In the genomic region with DNA sequence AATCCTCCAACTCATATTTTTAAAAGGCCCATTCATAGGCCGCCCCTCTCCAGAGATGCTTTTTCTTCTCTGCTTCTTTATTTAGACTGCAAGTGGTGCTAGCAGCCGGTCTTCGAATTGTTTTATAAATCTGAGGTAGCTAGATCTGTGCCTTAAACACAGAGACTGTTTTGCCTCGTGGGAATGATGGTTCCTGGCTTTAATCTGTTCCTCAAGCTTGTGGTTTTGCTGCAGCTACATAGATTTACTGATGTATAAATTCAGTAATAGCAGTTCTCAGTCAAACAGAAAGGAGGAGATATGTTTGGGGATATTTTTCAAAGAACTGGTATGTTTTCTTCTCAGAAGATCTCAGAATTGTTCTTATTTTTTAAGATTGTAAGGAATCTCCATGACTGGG, we compare ENCODE assay signal across 20 cellular contexts. TPM values are rescaled to one million over a fixed set of nuclear protein-coding genes. Genes with fewer than 3 reads are reported as not detected.
"Had no signal": no experiment of that assay in that cellular context is flagged by ENCODE, and none has a peak within 500 bp of the region (broad histone marks: within the 10 kb centered on the region; RNA-seq: fewer than 3 reads in every experiment).

No MANE protein-coding gene starts in this region.

- H3K36me3 Mint-ChIP-seq: memory B cell had no signal

- H3K79me2 ChIP-seq: hepatocyte had no signal

- H3K27me3 Mint-ChIP-seq: activated naive CD8-positive, alpha-beta T cell treated with anti-CD3 and anti-CD28 coated beads, Interleukin-2, amount 10 ng/mL, durations not matched to agents 7 days and 5 days; stimulated activated naive CD8-positive, alpha-beta T cell treated with anti-CD3 and anti-CD28 coated beads, Interleukin-15, Interleukin-2, amounts not matched to agents 100 ng/mL and 50 ng/mL, for 24 hours had no signal

- H3K4me1 ChIP-seq: body of pancreas, esophagus squamous epithelium, psoas muscle, suprapubic skin, uterus had no signal

- H3K4me3 Mint-ChIP-seq: activated CD8-positive, alpha-beta T cell treated with anti-CD3 and anti-CD28 coated beads, Interleukin-2, amount 10 ng/mL, durations not matched to agents 7 days and 5 days; activated naive CD8-positive, alpha-beta T cell treated with anti-CD3 and anti-CD28 coated beads, Interleukin-2, amount 10 ng/mL, durations not matched to agents 7 days and 5 days; activated T-cell treated with anti-CD3 and anti-CD28 coated beads, Interleukin-2, amount 50 U/mL, for 72 hours; memory B cell; stimulated activated naive CD8-positive, alpha-beta T cell treated with anti-CD3 and anti-CD28 coated beads, Interleukin-15, Interleukin-2, amounts not matched to agents 100 ng/mL and 50 ng/mL, for 24 hours had no signal

- H3K36me3 ChIP-seq: esophagus squamous epithelium, ovary, transverse colon, uterus had no signal

- H3K4me2 ChIP-seq: hepatocyte had no signal

- H3K27ac ChIP-seq: body of pancreas, esophagus squamous epithelium, hepatocyte, ovary, psoas muscle, suprapubic skin had no signal

- H3K9me3 ChIP-seq: body of pancreas, esophagus squamous epithelium, ovary, psoas muscle, suprapubic skin, transverse colon, uterus had no signal

- H3K27me3 ChIP-seq: body of pancreas, esophagus squamous epithelium, hepatocyte, ovary, suprapubic skin, transverse colon, uterus had no signal

- H3K4me3 ChIP-seq: body of pancreas, esophagus squamous epithelium, hepatocyte, ovary, psoas muscle, suprapubic skin, transverse colon, uterus had no signal

- H3K9me3 Mint-ChIP-seq: activated naive CD8-positive, alpha-beta T cell treated with anti-CD3 and anti-CD28 coated beads, Interleukin-2, amount 10 ng/mL, durations not matched to agents 7 days and 5 days; activated T-cell treated with anti-CD3 and anti-CD28 coated beads, Interleukin-2, amount 50 U/mL, for 72 hours; memory B cell; stimulated activated naive CD8-positive, alpha-beta T cell treated with anti-CD3 and anti-CD28 coated beads, Interleukin-15, Interleukin-2, amounts not matched to agents 100 ng/mL and 50 ng/mL, for 24 hours had no signal

- H3K27ac Mint-ChIP-seq: activated CD8-positive, alpha-beta T cell treated with anti-CD3 and anti-CD28 coated beads, Interleukin-2, amount 10 ng/mL, durations not matched to agents 7 days and 5 days; activated naive CD8-positive, alpha-beta T cell treated with anti-CD3 and anti-CD28 coated beads, Interleukin-2, amount 10 ng/mL, durations not matched to agents 7 days and 5 days; activated T-cell treated with anti-CD3 and anti-CD28 coated beads, Interleukin-2, amount 50 U/mL, for 72 hours; memory B cell; stimulated activated naive CD8-positive, alpha-beta T cell treated with anti-CD3 and anti-CD28 coated beads, Interleukin-15, Interleukin-2, amounts not matched to agents 100 ng/mL and 50 ng/mL, for 24 hours had no signal

- DNase-seq: activated CD8-positive, alpha-beta memory T cell treated with anti-CD3 and anti-CD28 coated beads, Interleukin-2, amount 50 U/mL, for 48 hours; activated CD8-positive, alpha-beta T cell treated with anti-CD3 and anti-CD28 coated beads, Interleukin-2, amount 10 ng/mL, durations not matched to agents 7 days and 5 days; activated naive CD8-positive, alpha-beta T cell treated with anti-CD3 and anti-CD28 coated beads, Interleukin-2, amount 10 ng/mL, durations not matched to agents 7 days and 5 days; activated T-cell treated with anti-CD3 and anti-CD28 coated beads, Interleukin-2, amount 50 U/mL, for 72 hours; amygdala; body of pancreas; dermis blood vessel endothelial cell; effector memory CD4-positive, alpha-beta T cell; esophagus squamous epithelium; ovary; psoas muscle; right cardiac atrium; stimulated activated CD4-positive, alpha-beta T cell treated with anti-CD3 and anti-CD28 coated beads, Interleukin-2, amount 100 ng/mL, for 24 hours; transverse colon; uterus had no signal

- H2AFZ ChIP-seq: hepatocyte had no signal

RNA-seq across cellular contexts. Expression of a gene that starts 45.3 kb away (rescaled TPM):
- total RNA-seq: fibroblast of villous mesenchyme had no signal
